ENCODE assay signal across 6 cellular contexts in genomic region chr17:56452469-56452868, GRCh38.
"Had no signal": no experiment of that assay in that cellular context is flagged by ENCODE, and none has a peak within 500 bp of the region (broad histone marks: within the 10 kb centered on the region; RNA-seq: fewer than 3 reads in every experiment).

No MANE protein-coding gene starts in this region.

- ATAC-seq: GM23338 had no signal

- H3K4me3 ChIP-seq: GM23338 had no signal

- H3K4me1 Mint-ChIP-seq: GM23338, IgD-negative memory B cell had no signal

- DNase-seq: H7, HCEC 1CT, KBM-7 had no signal

- H3K27ac ChIP-seq: KMS-11 had no signal

- H3K27ac Mint-ChIP-seq: GM23338, IgD-negative memory B cell had no signal

- H3K4me2 ChIP-seq: GM23338, KMS-11 had no signal

- H2AFZ ChIP-seq: GM23338 had no signal

- H3K4me3 Mint-ChIP-seq: GM23338, IgD-negative memory B cell had no signal

- H3K9me3 Mint-ChIP-seq: GM23338 had no signal

- H3K36me3 Mint-ChIP-seq: IgD-negative memory B cell had no signal

- H3K27me3 Mint-ChIP-seq: IgD-negative memory B cell had no signal

- H3K9ac ChIP-seq: KMS-11 had no signal
